Comparison of ENCODE assay signal across 10 cellular contexts in genomic region chr9:127578627-127578951, GRCh38. TPM values are rescaled to one million over a fixed set of nuclear protein-coding genes. Genes with fewer than 3 reads are reported as not detected.
DNase-seq lines count a peak whose midpoint lies in the region; ATAC-seq, FAIRE-seq and TF ChIP-seq lines count a peak whose summit lies in the region.
"Had no signal": no experiment of that assay in that cellular context is flagged by ENCODE, and none has a peak within 500 bp of the region (broad histone marks: within the 10 kb centered on the region; RNA-seq: fewer than 3 reads in every experiment).

No MANE protein-coding gene starts in this region.

- H3K9ac ChIP-seq in H1 (replicated peaks in 1 of 4; ENCODE audit: extremely low read depth in 1 of 4, low read depth in 3 of 4, low read length in 3 of 4), result no peak overlapping the region

- H3K27me3 Mint-ChIP-seq in CD4-positive, alpha-beta T cell, result no peaks in the 10 kb centered on the region

- no peak overlapping the region for H2BK15ac ChIP-seq in H1 (ENCODE audit: low read length)

- no peak overlapping the region; the same call in 1 of the 2 replicates for H2BK12ac ChIP-seq in H1 (ENCODE audit: low read depth, low read length)

- no peak for DNase-seq in CD4-positive, alpha-beta T cell
- DNase-seq in RWPE2 (ENCODE audit: low spot score), result no peak
- DNase-seq in H1 (ENCODE audit: low read depth in 1 of 2, low spot score in 2 of 2), result no peak
- peak; percentile 71 for DNase-seq in osteoblast (ENCODE audit: insufficient read length, low spot score, missing footprints)
- no peak for DNase-seq in T1000 (lab: John Stamatoyannopoulos, UW)
- DNase-seq in stimulated activated naive CD4-positive, alpha-beta T cell (lab: John Stamatoyannopoulos, UW), result no peak
- DNase-seq: activated B cell treated with CpG ODN at 0.5 μM for 24 hours, NCI-H1436 treated with DMSO at 0.1 percent for 48 hours had no signal

- H2BK5ac ChIP-seq in H1 (ENCODE audit: low read depth, low read length), result 0 out of 2 replicates have a peak overlapping the region, but pooled peaks have one; percentile 18

- TF ChIP-seq CTCF in CD4-positive, alpha-beta T cell (IDR thresholded peaks at IDR 0.05), result no peak
- TF ChIP-seq CTCF in RWPE2 (IDR thresholded peaks at IDR 0.05; ENCODE audit: poor library complexity, severe bottlenecking) (no peak), H1 (IDR thresholded peaks at IDR 0.05; ENCODE audit: control extremely low read depth in 1 of 3, insufficient read depth in 1 of 3, low read depth in 1 of 3, low read length in 3 of 3) (no peak), osteoblast (IDR thresholded peaks at IDR 0.05; ENCODE audit: extremely low read depth, low read depth, low read length) (no peak)

- no peak overlapping the region; the same call in 1 of the 2 replicates for H4K8ac ChIP-seq in H1 (ENCODE audit: extremely low read depth, insufficient read depth, low read length)

- H3K14ac ChIP-seq in H1 (ENCODE audit: insufficient read length), result no peak overlapping the region

- no peak for ATAC-seq in CD4-positive, alpha-beta T cell (ENCODE audit: poor library complexity)
- no peak; the same call in 2 of the 3 replicates for ATAC-seq in RWPE2 (ENCODE audit: low read depth)
- ATAC-seq in HG02571 (IDR thresholded peaks at IDR 0.05; ENCODE audit: unreplicated experiment), result no peak
- ATAC-seq in HG03378 (IDR thresholded peaks at IDR 0.05; ENCODE audit: unreplicated experiment), result no peak

- no peaks in the 10 kb centered on the region for H3K9me3 ChIP-seq in CD4-positive, alpha-beta T cell (ENCODE audit: control insufficient read depth, low read length)
- H3K9me3 ChIP-seq in RWPE2 (ENCODE audit: severe bottlenecking) (peaks cover 7% of the 10 kb centered on the region), H1 (ENCODE audit: insufficient read depth in 2 of 2, low read depth in 1 of 2, low read length in 1 of 2) (no peaks in the 10 kb centered on the region), osteoblast (ENCODE audit: low read depth, low read length) (no peaks in the 10 kb centered on the region)

- no peaks in the 10 kb centered on the region for H3K36me3 Mint-ChIP-seq in CD4-positive, alpha-beta T cell (ENCODE audit: low read depth)

- H3K4me1 Mint-ChIP-seq in CD4-positive, alpha-beta T cell (ENCODE audit: low read depth), result peaks cover 8% of the 10 kb centered on the region

- no peak overlapping the region for H3K4ac ChIP-seq in H1 (replicated peaks; ENCODE audit: insufficient read length, low read depth, low read length)

- intact Hi-C loops in CD4-positive, alpha-beta T cell (cut with DNase I, micrococcal nuclease), result no loop called here

- CTCF ChIA-PET in CD4-positive, alpha-beta T cell (lab: Charles Lee), result interaction anchor here (1.0 kb wide), 1 partner anchor 17 kb away, joined by 3 read pairs; no protein-coding TSS in a partner anchor
- CTCF ChIA-PET in H1 (lab: Charles Lee; ENCODE audit: partially characterized antibody), result interaction anchor here (0.5 to 8.3 kb wide), 16 partner anchors 8 to 197 kb away, joined by 3 to 61 read pairs (median 6); no protein-coding TSS in a partner anchor

- H2BK20ac ChIP-seq in H1 (ENCODE audit: low read length), result no peak overlapping the region

- POLR2A ChIA-PET in CD4-positive, alpha-beta T cell (lab: Charles Lee), result interaction anchor here (1.2 to 1.4 kb wide), 2 partner anchors 9 to 10 kb away, joined by 3 to 4 read pairs; a partner anchor contains a TSS
- POLR2A ChIA-PET in H1 (lab: Charles Lee; ENCODE audit: partially characterized antibody), result interaction anchor here (1.2 to 2.3 kb wide), 3 partner anchors 11 to 121 kb away, joined by 3 to 5 read pairs (median 4); no protein-coding TSS in a partner anchor

- no peaks in the 10 kb centered on the region for H4K20me1 ChIP-seq in H1 (replicated peaks in 1 of 2; ENCODE audit: control insufficient read depth in 1 of 2, insufficient read depth in 2 of 2, low read length in 2 of 2)
- no peaks in the 10 kb centered on the region for H4K20me1 ChIP-seq in osteoblast (ENCODE audit: insufficient read depth, low read length)

- 53% methylated on average over 3 of the region's 5 CpGs; no CpG with 5 or more reads in 1 of the 2 experiments for WGBS in H1 (ENCODE audit: extremely low coverage in 1 of 2, insufficient coverage in 1 of 2, insufficient read length in 1 of 2, insufficient replicate concordance in 2 of 2, low coverage in 1 of 2, low lambda C conversion rate in 2 of 2, missing lambda C conversion rate in 1 of 2), 2 experiments

- FAIRE-seq in H1 (lab: Jason Lieb, UNC), result no peak

- H4K91ac ChIP-seq in H1 (replicated peaks; ENCODE audit: insufficient read length, low read length), result peak overlapping the region; percentile 47

- no peak overlapping the region for H4K5ac ChIP-seq in H1 (ENCODE audit: insufficient read length, low read depth, low read length)

- H2AK5ac ChIP-seq in H1 (ENCODE audit: low read depth, low read length), result no peak overlapping the region

- no peaks in the 10 kb centered on the region; the same call in 1 of the 2 replicates for H3K23me2 ChIP-seq in H1 (ENCODE audit: low read depth, low read length)

- H3K4me2 ChIP-seq in H1 (ENCODE audit: insufficient read depth in 1 of 2, low read depth in 2 of 2, low read length in 2 of 2), result peak overlapping the region in 1 of 2 experiments; percentile 6; a peak in 1 of 4 replicates
- peak overlapping the region; percentile 79 for H3K4me2 ChIP-seq in osteoblast (ENCODE audit: insufficient read depth, low read length)

- no peaks in the 10 kb centered on the region for H3K27me3 ChIP-seq in CD4-positive, alpha-beta T cell (ENCODE audit: control insufficient read depth, insufficient read depth, low read length)
- H3K27me3 ChIP-seq in RWPE2 (ENCODE audit: insufficient read depth, poor library complexity, severe bottlenecking) (no peaks in the 10 kb centered on the region), H1 (replicated peaks in 1 of 4; ENCODE audit: control insufficient read depth in 3 of 4, extremely low read depth in 1 of 4, insufficient read depth in 3 of 4, low read length in 3 of 4) (no peaks in the 10 kb centered on the region), osteoblast (ENCODE audit: insufficient read depth, low read length) (no peaks in the 10 kb centered on the region)

- H2BK120ac ChIP-seq in H1 (replicated peaks; ENCODE audit: low read depth, low read length), result no peak overlapping the region

- no peak overlapping the region for H3K27ac ChIP-seq in CD4-positive, alpha-beta T cell (ENCODE audit: low read depth, low read length)
- H3K27ac ChIP-seq in RWPE2 (ENCODE audit: poor library complexity, severe bottlenecking) (peak overlapping the region; percentile 92), H1 (ENCODE audit: low read depth, low read length) (no peak overlapping the region), osteoblast (ENCODE audit: low read depth, low read length) (peak overlapping the region; percentile 97)

- no peaks in the 10 kb centered on the region for H3K9me3 Mint-ChIP-seq in CD4-positive, alpha-beta T cell
- H3K9me3 Mint-ChIP-seq: activated B cell treated with CpG ODN at 0.5 μM for 24 hours had no signal

- H3K79me1 ChIP-seq in H1 (ENCODE audit: low read depth, low read length), result no peaks in the 10 kb centered on the region

- peak overlapping the region; percentile 36 for H2AFZ ChIP-seq in H1 (ENCODE audit: low read length)
- H2AFZ ChIP-seq in osteoblast (ENCODE audit: low read length), result peak overlapping the region; percentile 86

- no peak overlapping the region for H3K18ac ChIP-seq in H1 (ENCODE audit: extremely low read depth, low read length)

- peaks cover 29% of the 10 kb centered on the region for H3K4me1 ChIP-seq in RWPE2 (ENCODE audit: insufficient read depth, poor library complexity, severe bottlenecking)
- peaks cover 0 to 11% (median 8%) of the 10 kb centered on the region in 4 experiments; a peak in 6 of 7 replicates for H3K4me1 ChIP-seq in H1 (replicated peaks in 1 of 4; ENCODE audit: control insufficient read depth in 3 of 4, insufficient read depth in 4 of 4, low read length in 3 of 4)
- peaks cover 31% of the 10 kb centered on the region for H3K4me1 ChIP-seq in osteoblast (ENCODE audit: insufficient read depth, low read length)

- no peak for TF ChIP-seq EP300 in H1 (IDR thresholded peaks at IDR 0.05; ENCODE audit: borderline replicate concordance in 1 of 2, low read depth in 2 of 2, low read length in 2 of 2)

- peak overlapping the region; percentile 19 for H3K4me3 ChIP-seq in RWPE2 (ENCODE audit: severe bottlenecking)
- no peak overlapping the region for H3K4me3 ChIP-seq in H1 (ENCODE audit: extremely low read depth in 1 of 4, insufficient read depth in 2 of 4, low read depth in 3 of 4, low read length in 4 of 4)
- H3K4me3 ChIP-seq in osteoblast (ENCODE audit: insufficient read depth, low read length), result peak overlapping the region; percentile 64

- no peak for TF ChIP-seq POLR2A in H1 (IDR thresholded peaks at IDR 0.05; ENCODE audit: control extremely low read depth in 1 of 2, low read depth in 2 of 2, low read length in 2 of 2)

- no peak overlapping the region for H3K56ac ChIP-seq in H1 (replicated peaks; ENCODE audit: insufficient read length, low read depth, low read length)

- H3K79me2 ChIP-seq in H1 (ENCODE audit: control insufficient read depth in 1 of 2, insufficient read depth in 2 of 2, low read length in 2 of 2) (no peaks in the 10 kb centered on the region), osteoblast (ENCODE audit: insufficient read depth, low read length) (peaks cover 40% of the 10 kb centered on the region)

- H3K23ac ChIP-seq in H1 (ENCODE audit: insufficient read length), result no peak overlapping the region

- H3K4me3 Mint-ChIP-seq in CD4-positive, alpha-beta T cell, result no peak overlapping the region
- H3K4me3 Mint-ChIP-seq: activated B cell treated with CpG ODN at 0.5 μM for 24 hours had no signal

- no peaks in the 10 kb centered on the region; the same call in 1 of the 2 replicates for H3K36me3 ChIP-seq in RWPE2 (ENCODE audit: low read depth)
- no peaks in the 10 kb centered on the region for H3K36me3 ChIP-seq in H1 (ENCODE audit: control insufficient read depth in 2 of 4, insufficient read depth in 4 of 4, low read length in 3 of 4)
- H3K36me3 ChIP-seq in osteoblast (ENCODE audit: insufficient read depth, low read length), result no peaks in the 10 kb centered on the region

- no peak for TF ChIP-seq RAD21 in H1 (IDR thresholded peaks at IDR 0.05 in 1 of 2, conservative IDR thresholded peaks at IDR 0.05 in 1 of 2; ENCODE audit: low read depth in 2 of 2, low read length in 2 of 2)

- peak overlapping the region; percentile 56 for H3K27ac Mint-ChIP-seq in CD4-positive, alpha-beta T cell
- H3K27ac Mint-ChIP-seq: activated B cell treated with CpG ODN at 0.5 μM for 24 hours had no signal

RNA-seq across cellular contexts. Expression of gene STXBP1, which starts 33.5 kb away (rescaled TPM):
- total RNA-seq in CD4-positive, alpha-beta T cell, result 1 to 10 TPM; 1.9 to 3.4 TPM
- total RNA-seq in H1 (2021; fragmentation: NEBNext Ultra II Directional; extraction: Animal tissue kit (Norgen Biotek cat#: 25700)), result 60.9 and 61.9 TPM in 2 replicates
- 11.5 and 19.4 TPM in 2 replicates for polyA plus RNA-seq in H1 (2011; rRNA removed)
- 13.9 TPM for polyA plus RNA-seq in H1 (2011; cell fraction: cytosol; rRNA removed)
- 31.3 TPM for polyA plus RNA-seq in H1 (2011; cell fraction: nucleus; rRNA removed)
- polyA plus RNA-seq in H1 (2012, experiment 1 of 2), result 23.3 to 29.4 TPM (median 26.6 TPM) in 4 replicates
- polyA plus RNA-seq in H1 (2012, experiment 2 of 2), result 17.5 TPM
- polyA plus RNA-seq in H1 (2013, experiment 1 of 2), result 37.3 TPM
- polyA plus RNA-seq in H1 (2013, experiment 2 of 2), result 37.1 TPM
- 21.8 and 25.2 TPM in 2 replicates for polyA minus RNA-seq in H1 (2011; rRNA and poly(A)+ RNA removed)
- polyA minus RNA-seq in H1 (2011; cell fraction: cytosol; rRNA and poly(A)+ RNA removed), result 14.8 TPM
- polyA minus RNA-seq in H1 (2011; cell fraction: nucleus; rRNA and poly(A)+ RNA removed), result 18.2 TPM
- total RNA-seq in osteoblast, result 19.9 and 23.0 TPM in 2 replicates

Comparison
In these comparisons a context has a peak if more than half of its experiments do, and no peak if none do; other contexts are left out.
1. H3K27ac ChIP-seq: peak in RWPE2 (single experiment) and osteoblast (single experiment); none in CD4-positive, alpha-beta T cell (single experiment) and H1 (single experiment).
2. H3K4me3 ChIP-seq: peak in RWPE2 (single experiment) and osteoblast (single experiment); none in H1 (0 of 4).